Comparison of ENCODE assay signal across 8 cellular contexts in genomic region chr5:126881821-126882220, GRCh38.
"Had no signal": no experiment of that assay in that cellular context is flagged by ENCODE, and none has a peak within 500 bp of the region (broad histone marks: within the 10 kb centered on the region; RNA-seq: fewer than 3 reads in every experiment).

No MANE protein-coding gene starts in this region.

- FAIRE-seq: G401.6, GM12878, GM12891, GM12892, GM18507, GM19239 had no signal

- DNase-seq: GDM1, GF-D8 had no signal

- ATAC-seq: GM12878 had no signal

- H3K4me3 ChIP-seq: GM12878 had no signal
